In the genomic region with DNA sequence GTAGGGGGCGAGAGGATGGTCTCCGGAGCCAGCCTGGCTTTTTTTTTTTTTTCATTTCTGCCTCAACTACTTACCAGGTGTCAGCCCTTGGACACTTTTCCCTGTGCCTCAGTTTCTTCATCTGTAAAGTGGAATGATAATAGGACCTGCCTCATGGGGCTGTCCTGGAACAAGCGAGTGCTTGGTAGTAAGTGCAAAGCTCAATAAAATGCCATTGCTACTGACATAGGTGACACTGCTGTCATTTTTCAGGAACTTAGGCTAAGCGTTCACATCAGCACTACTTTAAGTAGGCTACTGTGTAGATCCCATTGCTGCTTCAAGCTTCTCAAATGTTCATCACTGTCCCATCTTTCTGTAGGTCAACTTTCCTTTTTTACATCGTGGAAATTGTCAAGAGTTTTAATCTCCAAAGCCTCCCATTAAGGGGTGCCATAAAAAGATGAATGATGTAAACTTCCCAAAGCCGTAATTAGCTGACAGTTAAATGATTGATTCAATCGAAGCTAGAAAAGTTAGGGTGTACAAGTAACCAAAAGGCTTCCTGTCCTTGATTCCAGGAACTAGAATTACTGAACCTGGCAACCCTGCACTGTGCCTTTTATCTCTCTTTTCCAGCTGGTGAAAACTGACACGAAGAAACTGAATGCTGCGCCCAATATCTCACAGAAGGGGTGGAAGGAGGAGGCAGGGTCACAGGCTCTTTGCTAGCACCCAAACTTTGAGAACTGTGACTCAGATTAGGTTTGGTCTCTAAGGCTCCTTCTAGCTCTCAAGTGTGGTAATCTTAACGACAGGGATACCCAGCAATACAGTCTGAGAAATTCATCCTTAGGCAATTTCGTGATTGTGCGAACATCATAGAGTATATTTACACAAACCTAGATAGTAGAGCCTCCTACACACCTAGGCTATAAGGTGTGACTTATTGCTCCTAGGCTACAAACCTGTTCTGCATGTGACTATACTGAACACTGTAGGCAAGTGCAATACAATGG, we compare ENCODE assay signal across 8 cellular contexts. TPM values are rescaled to one million over a fixed set of nuclear protein-coding genes. Genes with fewer than 3 reads are reported as not detected.
DNase-seq lines count a peak whose midpoint lies in the region; ATAC-seq lines count a peak whose summit lies in the region.

No MANE protein-coding gene starts in this region.

- peaks cover 5 to 17% of the 10 kb centered on the region in 2 donors for H3K4me1 ChIP-seq in mucosa of rectum (ENCODE audit: control insufficient read depth in 2 of 2, insufficient read depth in 2 of 2, low read length in 2 of 2)

- peaks cover 56% of the 10 kb centered on the region for H3K27me3 Mint-ChIP-seq in T-helper 2 cell treated with Interferon-gamma antibody and Interleukin-4, amounts not matched to agents 5 μg/mL and 100 μg/mL, for 36 hours (ENCODE audit: low read depth)

- peak overlapping the region; percentile 75 to 86 for H3K9ac ChIP-seq in mucosa of rectum (ENCODE audit: low read depth in 1 of 2, low read length in 2 of 2)

- H3K9me3 Mint-ChIP-seq in T-helper 2 cell treated with Interferon-gamma antibody and Interleukin-4, amounts not matched to agents 5 μg/mL and 100 μg/mL, for 36 hours, result peaks cover 5% of the 10 kb centered on the region

- peaks cover 12% of the 10 kb centered on the region for H3K4me1 Mint-ChIP-seq in T-helper 2 cell treated with Interferon-gamma antibody and Interleukin-4, amounts not matched to agents 5 μg/mL and 100 μg/mL, for 36 hours (ENCODE audit: low read depth)

- DNase-seq in T-helper 2 cell treated with Interferon-gamma antibody and Interleukin-4, amounts not matched to agents 5 μg/mL and 100 μg/mL, for 36 hours (ENCODE audit: low spot score), result no peak
- DNase-seq in T-helper 2 cell (no peak), OCI-M1 (lab: John Stamatoyannopoulos, UW) (peak; percentile 98), dermis blood vessel endothelial cell (peak; percentile 30), HPDE6-E6E7 (ENCODE audit: extremely low spot score) (no peak)

- H3K36me3 ChIP-seq in mucosa of rectum (ENCODE audit: control insufficient read depth in 2 of 2, insufficient read depth in 2 of 2, low read length in 2 of 2), result no peaks in the 10 kb centered on the region

- peak overlapping the region; percentile 88 for H3K4me3 Mint-ChIP-seq in T-helper 2 cell treated with Interferon-gamma antibody and Interleukin-4, amounts not matched to agents 5 μg/mL and 100 μg/mL, for 36 hours

- no peaks in the 10 kb centered on the region for H3K27me3 ChIP-seq in mucosa of rectum (ENCODE audit: control insufficient read depth in 2 of 2, insufficient read depth in 2 of 2, low read length in 2 of 2)

- no peak for ATAC-seq in HG02973 (IDR thresholded peaks at IDR 0.05; ENCODE audit: unreplicated experiment)
- no peak for ATAC-seq in HG03175 (IDR thresholded peaks at IDR 0.05; ENCODE audit: unreplicated experiment)

- H3K4me3 ChIP-seq in mucosa of rectum (ENCODE audit: low read length in 2 of 2), result peak overlapping the region; percentile 74 to 89

- H3K36me3 Mint-ChIP-seq in T-helper 2 cell treated with Interferon-gamma antibody and Interleukin-4, amounts not matched to agents 5 μg/mL and 100 μg/mL, for 36 hours (ENCODE audit: low read depth), result no peaks in the 10 kb centered on the region

- H3K9me3 ChIP-seq in mucosa of rectum (ENCODE audit: control insufficient read depth in 2 of 2, low read length in 2 of 2), result peaks cover 0 to 5% of the 10 kb centered on the region in 2 donors

- peak overlapping the region; percentile 84 to 88 for H3K27ac ChIP-seq in mucosa of rectum (ENCODE audit: low read depth in 2 of 2, low read length in 2 of 2)

- peak overlapping the region; percentile 52 for H3K27ac Mint-ChIP-seq in T-helper 2 cell treated with Interferon-gamma antibody and Interleukin-4, amounts not matched to agents 5 μg/mL and 100 μg/mL, for 36 hours

RNA-seq across cellular contexts. Expression of a gene that starts 0.9 kb away (rescaled TPM):
- 17.9 and 27.1 TPM in 2 replicates for total RNA-seq in dermis blood vessel endothelial cell

Comparison
In these comparisons a context has a peak if more than half of its experiments do, and no peak if none do; other contexts are left out.
1. DNase-seq: peak in OCI-M1 (single experiment) and dermis blood vessel endothelial cell (single experiment); none in T-helper 2 cell treated with Interferon-gamma antibody and Interleukin-4, amounts not matched to agents 5 μg/mL and 100 μg/mL, for 36 hours (single experiment), T-helper 2 cell (0 of 5) and HPDE6-E6E7 (single experiment).